In genomic region chr22:47136671-47137070, GRCh38 we compare ENCODE assay signal across 33 cellular contexts.
"Had no signal": no experiment of that assay in that cellular context is flagged by ENCODE, and none has a peak within 500 bp of the region (broad histone marks: within the 10 kb centered on the region; RNA-seq: fewer than 3 reads in every experiment).

No MANE protein-coding gene starts in this region.

- H3K27me3 ChIP-seq: ascending aorta, breast epithelium, cardiac muscle cell, colonic mucosa, dorsolateral prefrontal cortex, esophagus muscularis mucosa, foreskin keratinocyte, gastrocnemius medialis, heart left ventricle had no signal

- H3K4me3 ChIP-seq: ascending aorta, breast epithelium, cardiac muscle cell, colonic mucosa, dorsolateral prefrontal cortex, esophagus muscularis mucosa, gastrocnemius medialis, heart left ventricle had no signal

- H3K36me3 Mint-ChIP-seq: activated naive CD8-positive, alpha-beta T cell treated with anti-CD3 and anti-CD28 coated beads, Interleukin-2, amount 10 ng/mL, durations not matched to agents 7 days and 5 days; brain had no signal

- H3K27me3 Mint-ChIP-seq: activated B cell treated with CpG ODN at 0.5 μM for 24 hours; activated CD8-positive, alpha-beta T cell treated with anti-CD3 and anti-CD28 coated beads for 36 hours; activated naive CD4-positive, alpha-beta T cell treated with anti-CD3 and anti-CD28 coated beads, Interleukin-2, amount 50 U/mL, for 24 hours; activated naive CD8-positive, alpha-beta T cell treated with anti-CD3 and anti-CD28 coated beads, Interleukin-2, amount 10 ng/mL, durations not matched to agents 7 days and 5 days; activated T-helper 17 cell treated with anti-CD3 and anti-CD28 coated beads, Interleukin-2, amount 50 U/mL, for 72 hours; brain; dendritic cell treated with granulocyte-macrophage colony-stimulating factor and Interleukin-4, amounts not matched to agents 40 ng/mL and 50 ng/mL, for 4 days had no signal

- H3K4me1 Mint-ChIP-seq: activated B cell treated with CpG ODN at 0.5 μM for 24 hours; activated naive CD8-positive, alpha-beta T cell treated with anti-CD3 and anti-CD28 coated beads, Interleukin-2, amount 10 ng/mL, durations not matched to agents 7 days and 5 days; activated T-helper 17 cell treated with anti-CD3 and anti-CD28 coated beads, Interleukin-2, amount 50 U/mL, for 72 hours had no signal

- ATAC-seq: activated CD4-positive, CD25-positive, alpha-beta regulatory T cell treated with anti-CD3 and anti-CD28 coated beads, Interleukin-2, amount 50 U/mL, for 24 hours; activated CD8-positive, alpha-beta T cell treated with anti-CD3 and anti-CD28 coated beads for 36 hours; activated T-cell treated with anti-CD3 and anti-CD28 coated beads, Interleukin-2, amount 50 U/mL, for 4 hours; activated T-helper 17 cell treated with anti-CD3 and anti-CD28 coated beads, Interleukin-2, amount 50 U/mL, for 72 hours; foreskin keratinocyte; gastrocnemius medialis; heart left ventricle had no signal

- H3K4me1 ChIP-seq: ascending aorta, breast epithelium, colonic mucosa, esophagus muscularis mucosa, foreskin keratinocyte, heart left ventricle had no signal

- H3K27ac Mint-ChIP-seq: activated B cell treated with CpG ODN at 0.5 μM for 24 hours; activated CD8-positive, alpha-beta T cell treated with anti-CD3 and anti-CD28 coated beads for 36 hours; activated naive CD4-positive, alpha-beta T cell treated with anti-CD3 and anti-CD28 coated beads, Interleukin-2, amount 50 U/mL, for 24 hours; activated naive CD8-positive, alpha-beta T cell treated with anti-CD3 and anti-CD28 coated beads, Interleukin-2, amount 10 ng/mL, durations not matched to agents 7 days and 5 days; activated T-helper 17 cell treated with anti-CD3 and anti-CD28 coated beads, Interleukin-2, amount 50 U/mL, for 72 hours; dendritic cell treated with granulocyte-macrophage colony-stimulating factor and Interleukin-4, amounts not matched to agents 40 ng/mL and 50 ng/mL, for 4 days had no signal

- FAIRE-seq: TTC549 had no signal

- H3K9me3 ChIP-seq: ascending aorta, breast epithelium, colonic mucosa, esophagus muscularis mucosa, gastrocnemius medialis, heart left ventricle had no signal

- H3K9me3 Mint-ChIP-seq: activated B cell treated with CpG ODN at 0.5 μM for 24 hours; activated CD8-positive, alpha-beta T cell treated with anti-CD3 and anti-CD28 coated beads for 36 hours; activated naive CD4-positive, alpha-beta T cell treated with anti-CD3 and anti-CD28 coated beads, Interleukin-2, amount 50 U/mL, for 24 hours; activated naive CD8-positive, alpha-beta T cell treated with anti-CD3 and anti-CD28 coated beads, Interleukin-2, amount 10 ng/mL, durations not matched to agents 7 days and 5 days; activated T-cell treated with anti-CD3 and anti-CD28 coated beads, Interleukin-2, amount 50 U/mL, for 4 hours; activated T-helper 17 cell treated with anti-CD3 and anti-CD28 coated beads, Interleukin-2, amount 50 U/mL, for 72 hours; brain; dendritic cell treated with granulocyte-macrophage colony-stimulating factor and Interleukin-4, amounts not matched to agents 40 ng/mL and 50 ng/mL, for 4 days had no signal

- H3K36me3 ChIP-seq: ascending aorta, breast epithelium, cardiac muscle cell, colonic mucosa, esophagus muscularis mucosa, gastrocnemius medialis, heart left ventricle had no signal

- H3K4me3 Mint-ChIP-seq: activated B cell treated with CpG ODN at 0.5 μM for 24 hours; activated CD8-positive, alpha-beta T cell treated with anti-CD3 and anti-CD28 coated beads for 36 hours; activated naive CD4-positive, alpha-beta T cell treated with anti-CD3 and anti-CD28 coated beads, Interleukin-2, amount 50 U/mL, for 24 hours; activated naive CD8-positive, alpha-beta T cell treated with anti-CD3 and anti-CD28 coated beads, Interleukin-2, amount 10 ng/mL, durations not matched to agents 7 days and 5 days; activated T-cell treated with anti-CD3 and anti-CD28 coated beads, Interleukin-2, amount 50 U/mL, for 4 hours; activated T-helper 17 cell treated with anti-CD3 and anti-CD28 coated beads, Interleukin-2, amount 50 U/mL, for 72 hours; brain; dendritic cell treated with granulocyte-macrophage colony-stimulating factor and Interleukin-4, amounts not matched to agents 40 ng/mL and 50 ng/mL, for 4 days had no signal

- DNase-seq: activated B cell treated with CpG ODN at 0.5 μM for 24 hours; activated CD4-positive, alpha-beta T cell treated with anti-CD3 and anti-CD28 coated beads for 48 hours; activated CD4-positive, alpha-beta T cell treated with anti-CD3 and anti-CD28 coated beads, Interleukin-2, amount 50 U/mL, for 1 hour; activated CD4-positive, alpha-beta T cell treated with anti-CD3 and anti-CD28 coated beads, Interleukin-2, amount 50 U/mL, for 48 hours; activated CD8-positive, alpha-beta memory T cell treated with anti-CD3 and anti-CD28 coated beads for 24 hours; activated CD8-positive, alpha-beta T cell treated with anti-CD3 and anti-CD28 coated beads for 36 hours; activated effector memory CD4-positive, alpha-beta T cell treated with Interleukin-2 at 50 U/mL for 16 hours; activated gamma-delta T cell treated with Interleukin-2 at 50 U/mL for 16 hours; activated naive CD4-positive, alpha-beta T cell treated with Interleukin-2 at 50 U/mL for 16 hours; activated naive CD8-positive, alpha-beta T cell treated with anti-CD3 and anti-CD28 coated beads, Interleukin-2, amount 10 ng/mL, durations not matched to agents 7 days and 5 days; activated T-cell treated with anti-CD3 and anti-CD28 coated beads, Interleukin-2, amount 50 U/mL, for 4 hours; central memory CD4-positive, alpha-beta T cell; cerebellar nuclear complex; colonic mucosa; dorsolateral prefrontal cortex; effector memory CD4-positive, alpha-beta T cell; erythroblast; foreskin keratinocyte; gastrocnemius medialis; glutamatergic neuron; T-helper 2 cell had no signal

- H3K27ac ChIP-seq: ascending aorta, breast epithelium, cardiac muscle cell, colonic mucosa, dorsolateral prefrontal cortex, esophagus muscularis mucosa, foreskin keratinocyte, gastrocnemius medialis, heart left ventricle, VCaP had no signal
